In genomic region chr11:72410956-72411355, GRCh38 we compare ENCODE assay signal across 1 cellular context.
TF ChIP-seq lines count a peak whose summit lies in the region.

No MANE protein-coding gene starts in this region.

TF ChIP-seq in K562, 482 proteins besides CTCF, POLR2A, EP300 and RAD21:
- no peak for TF ChIP-seq ZNF561 (CRISPR knock-in tag; conservative IDR thresholded peaks at IDR 0.05)
- no peak for TF ChIP-seq CXXC5 (CRISPR knock-in tag; IDR thresholded peaks at IDR 0.05)
- no peak for TF ChIP-seq MLLT1 (IDR thresholded peaks at IDR 0.05)
- no peak for TF ChIP-seq ZNF3 (CRISPR knock-in tag; IDR thresholded peaks at IDR 0.05)
